Comparison of ENCODE assay signal across 8 cellular contexts in the genomic region with DNA sequence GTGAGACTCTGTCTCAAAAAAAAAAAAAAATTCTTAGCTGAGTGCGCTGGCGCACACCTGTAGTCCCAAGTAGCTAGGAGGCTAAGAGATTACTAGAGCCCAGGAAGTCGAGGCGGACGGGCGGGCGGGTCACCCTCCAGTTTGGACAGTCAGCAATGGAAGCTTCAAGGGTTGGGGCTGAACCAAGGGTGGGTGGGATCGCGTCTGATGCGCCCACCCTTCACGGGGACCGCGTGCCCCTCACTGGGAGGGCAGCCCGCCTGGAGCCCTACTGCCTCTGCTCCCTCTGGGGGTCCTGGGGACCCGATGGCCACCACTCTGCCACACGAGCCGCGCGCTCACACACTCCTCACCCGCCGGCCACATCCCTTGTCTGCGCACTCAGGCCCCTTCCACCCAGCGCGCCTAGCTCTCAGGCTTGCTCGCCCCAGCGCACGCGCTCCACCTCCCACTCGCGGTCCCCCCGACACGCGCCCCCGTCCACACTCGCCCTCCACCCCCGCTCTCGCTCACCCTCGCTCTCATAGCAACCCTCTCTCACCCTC. TPM values are rescaled to one million over a fixed set of nuclear protein-coding genes. Genes with fewer than 3 reads are reported as not detected.
DNase-seq lines count a peak whose midpoint lies in the region; ATAC-seq and TF ChIP-seq lines count a peak whose summit lies in the region.

No MANE protein-coding gene starts in this region.

- H3K27me3 ChIP-seq in GM06990 (replicated peaks; ENCODE audit: control insufficient read depth, insufficient read depth, low read length) = no peaks in the 10 kb centered on the region
- H3K27me3 ChIP-seq in gastroesophageal sphincter = no peaks in the 10 kb centered on the region
- H3K27me3 ChIP-seq in skeletal muscle satellite cell (ENCODE audit: control insufficient read depth, insufficient read depth, low read length) = no peaks in the 10 kb centered on the region

- no peak for TF ChIP-seq EP300 in gastroesophageal sphincter (IDR thresholded peaks at IDR 0.05)

- H3K36me3 ChIP-seq in GM06990 (ENCODE audit: control insufficient read depth, insufficient read depth, low read length) (no peaks in the 10 kb centered on the region; the same call in 1 of the 2 replicates), gastroesophageal sphincter (peaks cover 0 to 28% of the 10 kb centered on the region in 2 donors), skeletal muscle satellite cell (ENCODE audit: insufficient read depth, low read length) (no peaks in the 10 kb centered on the region)

- H3K4me3 ChIP-seq in GM06990 (replicated peaks; ENCODE audit: low read depth, low read length) (peak overlapping the region; percentile 94), gastroesophageal sphincter (peak overlapping the region; percentile 61 to 96), skeletal muscle satellite cell (ENCODE audit: low read length) (peak overlapping the region; percentile 99)

- TF ChIP-seq CTCF in GM06990 (IDR thresholded peaks at IDR 0.05; ENCODE audit: insufficient read depth, low read length, poor library complexity, severe bottlenecking) = no peak
- TF ChIP-seq CTCF in gastroesophageal sphincter (IDR thresholded peaks at IDR 0.05) = no peak

- no peak for DNase-seq in GM06990 (ENCODE audit: extremely low read depth, insufficient read length)
- DNase-seq in activated CD4-positive, alpha-beta T cell treated with anti-CD3 and anti-CD28 coated beads, Interleukin-2, amount 50 U/mL, for 4 hours = peak; percentile 49 to 66
- no peak for DNase-seq in NCI-H1436 (lab: John Stamatoyannopoulos, UW)
- DNase-seq in glomerular visceral epithelial cell (ENCODE audit: extremely low spot score) = no peak

- H3K4me2 ChIP-seq in skeletal muscle satellite cell (ENCODE audit: low read length) = peak overlapping the region; percentile 96

- ATAC-seq in HG03039 (IDR thresholded peaks at IDR 0.05; ENCODE audit: unreplicated experiment) = peak; percentile 4
- no peak for ATAC-seq in gastroesophageal sphincter
- no peak for ATAC-seq in HG03175 (IDR thresholded peaks at IDR 0.05; ENCODE audit: unreplicated experiment)

- H3K9me3 ChIP-seq in gastroesophageal sphincter (no peaks in the 10 kb centered on the region), skeletal muscle satellite cell (replicated peaks; ENCODE audit: low read length) (no peaks in the 10 kb centered on the region)

- no peak for TF ChIP-seq POLR2A in gastroesophageal sphincter (IDR thresholded peaks at IDR 0.05)

- 5 to 6% methylated on average over 7 to 24 of the region's 38 CpGs for WGBS in gastroesophageal sphincter (ENCODE audit: low coverage in 1 of 2), 2 donors

- H3K27ac ChIP-seq in gastroesophageal sphincter = peak overlapping the region in 3 of 4 donors; percentile 95

- H3K4me1 ChIP-seq in gastroesophageal sphincter = peaks cover 0 to 33% (median 10%) of the 10 kb centered on the region in 3 donors
- peaks cover 9% of the 10 kb centered on the region for H3K4me1 ChIP-seq in skeletal muscle satellite cell (ENCODE audit: control insufficient read depth, insufficient read depth, low read length)

- peak overlapping the region; percentile 97 for H3K9ac ChIP-seq in skeletal muscle satellite cell (ENCODE audit: low read depth, low read length)

RNA-seq across cellular contexts. Expression of a gene that starts 0.5 kb away (rescaled TPM):
- total RNA-seq in gastroesophageal sphincter = 10 to 100 TPM; 36.0 to 55.3 (median 46.4) TPM
- 43.9 and 51.5 TPM in 2 replicates for total RNA-seq in skeletal muscle satellite cell (2012; rRNA removed)

RNA-seq across cellular contexts. Expression of a gene that starts 15.6 kb away (rescaled TPM):
- total RNA-seq in gastroesophageal sphincter = 10 to 100 TPM; 47.9 to 88.5 (median 61.6) TPM
- total RNA-seq in skeletal muscle satellite cell (2012; rRNA removed) = 43.9 and 45.4 TPM in 2 replicates

Comparison
In these comparisons a context has a peak if more than half of its experiments do, and no peak if none do; other contexts are left out.
1. DNase-seq: peak in activated CD4-positive, alpha-beta T cell treated with anti-CD3 and anti-CD28 coated beads, Interleukin-2, amount 50 U/mL, for 4 hours (2 of 2); none in GM06990 (single experiment), NCI-H1436 (single experiment) and glomerular visceral epithelial cell (single experiment).
2. Peak in every context shown above with its lines, with median percentiles within 50 percentile points of each other: H3K4me3 ChIP-seq.